8 cellular contexts compared by ENCODE assay signal in genomic region chr22:24952837-24953293, GRCh38. TPM values are rescaled to one million over a fixed set of nuclear protein-coding genes. Genes with fewer than 3 reads are reported as not detected.
DNase-seq lines count a peak whose midpoint lies in the region; ATAC-seq and TF ChIP-seq lines count a peak whose summit lies in the region.

No MANE protein-coding gene starts in this region.

- intact Hi-C loops in PC-3 (cut with micrococcal nuclease) (loop anchor here (1.0 to 5.0 kb wide), 3 partner anchors 40 to 95 kb away; no protein-coding TSS in a partner anchor), left lung (cut with DNase I) (loop anchor here in 1 of 2 donors (5.0 kb wide), 1 partner anchor 94 kb away; no protein-coding TSS in a partner anchor)

- H2AFZ ChIP-seq in PC-3 (ENCODE audit: low read length) = peak overlapping the region; percentile 78

- H3K36me3 ChIP-seq in PC-3 (ENCODE audit: low read depth, low read length) (no peaks in the 10 kb centered on the region), left lung (no peaks in the 10 kb centered on the region)

- H3K27me3 ChIP-seq in PC-3 (ENCODE audit: low read length) (no peaks in the 10 kb centered on the region), left lung (peaks cover 10 to 54% of the 10 kb centered on the region in 2 donors)

- H3K27ac Mint-ChIP-seq in activated CD8-positive, alpha-beta memory T cell treated with anti-CD3 and anti-CD28 coated beads, Interleukin-2, amount 10 ng/mL, durations not matched to agents 7 days and 5 days = no peak overlapping the region

- H4K20me1 ChIP-seq in PC-3 (ENCODE audit: low read length) = no peaks in the 10 kb centered on the region

- H3K4me1 Mint-ChIP-seq in activated CD8-positive, alpha-beta memory T cell treated with anti-CD3 and anti-CD28 coated beads, Interleukin-2, amount 10 ng/mL, durations not matched to agents 7 days and 5 days = peaks cover 24% of the 10 kb centered on the region

- DNase-seq in activated CD8-positive, alpha-beta memory T cell treated with anti-CD3 and anti-CD28 coated beads, Interleukin-2, amount 10 ng/mL, durations not matched to agents 7 days and 5 days = no peak
- DNase-seq in activated CD8-positive, alpha-beta memory T cell treated with anti-CD3 and anti-CD28 coated beads for 24 hours = no peak
- DNase-seq in PC-3 = peak; percentile 71
- DNase-seq in left lung = peak in 1 of 2 donors; percentile 34
- DNase-seq in stromal cell of bone marrow (ENCODE audit: low read depth) = peak; percentile 28
- DNase-seq in pons (ENCODE audit: low spot score) = no peak

- H3K27ac ChIP-seq in PC-3 (ENCODE audit: low read length) (peak overlapping the region; percentile 88), cingulate gyrus (ENCODE audit: low read depth, low read length) (peak overlapping the region; percentile 72), left lung (peak overlapping the region; percentile 70 to 81)

- H3F3A ChIP-seq in PC-3 (ENCODE audit: low read length, unreplicated experiment) = no peaks in the 10 kb centered on the region

- no peaks in the 10 kb centered on the region for H3K9me2 ChIP-seq in PC-3 (replicated peaks; ENCODE audit: low read length)

- no TSS peak for BruUV-seq in PC-3 (replicated peaks; lab: Mats Ljungman, UMichigan)

- no peak for TF ChIP-seq CTCF in PC-3 (conservative IDR thresholded peaks at IDR 0.05; ENCODE audit: low read depth, low read length)
- no peak for TF ChIP-seq CTCF in left lung (IDR thresholded peaks at IDR 0.05)

- H3K9me3 ChIP-seq in PC-3 (ENCODE audit: low read length) (no peaks in the 10 kb centered on the region), left lung (no peaks in the 10 kb centered on the region)

- H3K4me3 Mint-ChIP-seq in activated CD8-positive, alpha-beta memory T cell treated with anti-CD3 and anti-CD28 coated beads, Interleukin-2, amount 10 ng/mL, durations not matched to agents 7 days and 5 days = peak overlapping the region; percentile 60

- H3K4me2 ChIP-seq in PC-3 (ENCODE audit: low read length) = peak overlapping the region; percentile 96

- peaks cover 50% of the 10 kb centered on the region for H3K79me2 ChIP-seq in PC-3 (ENCODE audit: low read length)

- H3K27me3 Mint-ChIP-seq in activated CD8-positive, alpha-beta memory T cell treated with anti-CD3 and anti-CD28 coated beads, Interleukin-2, amount 10 ng/mL, durations not matched to agents 7 days and 5 days = peaks cover 68% of the 10 kb centered on the region

- CTCF ChIA-PET in activated CD8-positive, alpha-beta memory T cell treated with anti-CD3 and anti-CD28 coated beads, Interleukin-2, amount 10 ng/mL, durations not matched to agents 7 days and 5 days (lab: Charles Lee) = interaction anchor here (10.0 kb wide), 1 partner anchor 100 kb away, joined by 190 read pairs; no protein-coding TSS in a partner anchor
- CTCF ChIA-PET in PC-3 (lab: Charles Lee) = no interaction called here

- peaks cover 13% of the 10 kb centered on the region for H3K4me1 ChIP-seq in PC-3 (ENCODE audit: insufficient read depth, low read length)
- peaks cover 4 to 15% of the 10 kb centered on the region in 2 donors for H3K4me1 ChIP-seq in left lung

- H3K4me3 ChIP-seq in PC-3 (ENCODE audit: low read length) (peak overlapping the region; percentile 98), left lung (peak overlapping the region; percentile 71 to 73)

- no peaks in the 10 kb centered on the region for H3K9me3 Mint-ChIP-seq in activated CD8-positive, alpha-beta memory T cell treated with anti-CD3 and anti-CD28 coated beads, Interleukin-2, amount 10 ng/mL, durations not matched to agents 7 days and 5 days (ENCODE audit: low read depth)

- H3K36me3 Mint-ChIP-seq in activated CD8-positive, alpha-beta memory T cell treated with anti-CD3 and anti-CD28 coated beads, Interleukin-2, amount 10 ng/mL, durations not matched to agents 7 days and 5 days = no peaks in the 10 kb centered on the region

- ATAC-seq in activated CD8-positive, alpha-beta memory T cell treated with anti-CD3 and anti-CD28 coated beads, Interleukin-2, amount 10 ng/mL, durations not matched to agents 7 days and 5 days = no peak
- ATAC-seq in PC-3 (peak; percentile 58), left lung (peak; percentile 39), HG03342 (IDR thresholded peaks at IDR 0.05; ENCODE audit: unreplicated experiment) (no peak)

- H3K9ac ChIP-seq in PC-3 (ENCODE audit: low read length) = peak overlapping the region; percentile 96

- POLR2A ChIA-PET in PC-3 (lab: Charles Lee; ENCODE audit: unreplicated experiment) = no interaction called here

RNA-seq across cellular contexts. Expression of gene KIAA1671, which starts 0.3 kb away (rescaled TPM):
- 10 to 100 TPM; 11.4 to 20.1 TPM for total RNA-seq in activated CD8-positive, alpha-beta memory T cell treated with anti-CD3 and anti-CD28 coated beads, Interleukin-2, amount 10 ng/mL, durations not matched to agents 7 days and 5 days
- 18.6 and 22.1 TPM in 2 replicates for total RNA-seq in PC-3 (2014; rRNA removed)
- total RNA-seq in left lung = 10 to 100 TPM; 31.9 to 35.0 TPM

RNA-seq across cellular contexts. Expression of gene LHFPL7, which starts 6.4 kb away (rescaled TPM):
- not detected for total RNA-seq in activated CD8-positive, alpha-beta memory T cell treated with anti-CD3 and anti-CD28 coated beads, Interleukin-2, amount 10 ng/mL, durations not matched to agents 7 days and 5 days
- total RNA-seq in PC-3 (2014; rRNA removed) = not detected in 2 replicates
- total RNA-seq in left lung = not detected

Comparison
In these comparisons a context has a peak if more than half of its experiments do, and no peak if none do; other contexts are left out.
1. ATAC-seq: peak in PC-3 (single experiment) and left lung (single experiment); none in activated CD8-positive, alpha-beta memory T cell treated with anti-CD3 and anti-CD28 coated beads, Interleukin-2, amount 10 ng/mL, durations not matched to agents 7 days and 5 days (single experiment) and HG03342 (single experiment).
2. DNase-seq: peak in PC-3 (single experiment) and stromal cell of bone marrow (single experiment); none in activated CD8-positive, alpha-beta memory T cell treated with anti-CD3 and anti-CD28 coated beads, Interleukin-2, amount 10 ng/mL, durations not matched to agents 7 days and 5 days (single experiment), activated CD8-positive, alpha-beta memory T cell treated with anti-CD3 and anti-CD28 coated beads for 24 hours (single experiment) and pons (single experiment).
3. Peak in every context shown above with its lines, with median percentiles within 50 percentile points of each other: H3K27ac ChIP-seq.